ENCODE assay signal across 10 cellular contexts in genomic region chr13:46575843-46576242, GRCh38. TPM values are rescaled to one million over a fixed set of nuclear protein-coding genes. Genes with fewer than 3 reads are reported as not detected.
DNase-seq lines count a peak whose midpoint lies in the region; ATAC-seq, FAIRE-seq and TF ChIP-seq lines count a peak whose summit lies in the region.
"Had no signal": no experiment of that assay in that cellular context is flagged by ENCODE, and none has a peak within 500 bp of the region (broad histone marks: within the 10 kb centered on the region; RNA-seq: fewer than 3 reads in every experiment).

No MANE protein-coding gene starts in this region.

- TF ChIP-seq RAD21 in HepG2 (CRISPR knock-in tag; IDR thresholded peaks at IDR 0.05) = no peak

- H3K4me1 ChIP-seq in right lobe of liver = peaks cover 0 to 10% (median 3%) of the 10 kb centered on the region in 4 donors
- H3K4me1 ChIP-seq in HepG2 (ENCODE audit: insufficient read depth, low read length) = peaks cover 38% of the 10 kb centered on the region
- peaks cover 15 to 47% of the 10 kb centered on the region in 2 donors for H3K4me1 ChIP-seq in left lung

- no peak for TF ChIP-seq CTCF in right lobe of liver (IDR thresholded peaks at IDR 0.05)
- TF ChIP-seq CTCF in HepG2 (CRISPR knock-in tag; IDR thresholded peaks at IDR 0.05) = no peak
- TF ChIP-seq CTCF in left lung (IDR thresholded peaks at IDR 0.05) = no peak

- intact Hi-C loops in right lobe of liver (cut with DNase I) (no loop called here), HepG2 (cut with micrococcal nuclease; ENCODE audit: unreplicated experiment) (no loop called here), left lung (cut with DNase I) (no loop called here)

- peaks cover 65% of the 10 kb centered on the region for H3K79me2 ChIP-seq in HepG2 (ENCODE audit: insufficient read depth, low read length)

- H3K36me3 ChIP-seq in right lobe of liver (no peaks in the 10 kb centered on the region), HepG2 (replicated peaks in 1 of 2; ENCODE audit: control insufficient read depth in 1 of 2, insufficient read depth in 2 of 2, low read length in 2 of 2) (peaks cover 2 to 4% of the 10 kb centered on the region in 2 experiments; a peak in 1 of 5 replicates), left lung (no peaks in the 10 kb centered on the region)

- in situ Hi-C loops in HepG2 (cut with HindIII; ENCODE audit: extremely low pct_ligation_motif_present, low pct_unique_long_range_greater_than_20kb) = no loop called here

- peaks cover 31% of the 10 kb centered on the region for H4K20me1 ChIP-seq in HepG2 (ENCODE audit: insufficient read depth, low read length)

- H3K4me3 ChIP-seq in right lobe of liver (no peak overlapping the region), HepG2 (replicated peaks in 1 of 3; ENCODE audit: insufficient read depth in 1 of 3, low read depth in 2 of 3, low read length in 3 of 3) (no peak overlapping the region), left lung (no peak overlapping the region)

- 13% methylated on average over 4 of the region's 5 CpGs for WGBS in right lobe of liver (ENCODE audit: insufficient coverage, low coverage, low lambda C conversion rate, missing lambda C conversion rate)
- 86% methylated on average over 5 of the region's 5 CpGs for WGBS in HepG2 (ENCODE audit: low lambda C conversion rate)

- H3K27ac ChIP-seq in right lobe of liver (no peak overlapping the region), HepG2 (ENCODE audit: extremely low read length, insufficient read depth, low read length) (no peak overlapping the region), left lung (peak overlapping the region in 1 of 2 donors; percentile 16)

- H3K9ac ChIP-seq in HepG2 (ENCODE audit: insufficient read depth, low read depth, low read length) = no peak overlapping the region

- no peaks in the 10 kb centered on the region for H3K27me3 ChIP-seq in right lobe of liver
- H3K27me3 ChIP-seq in HepG2 (ENCODE audit: control insufficient read depth in 1 of 2, insufficient read depth in 2 of 2, low read length in 2 of 2) = no peaks in the 10 kb centered on the region
- H3K27me3 ChIP-seq in left lung = no peaks in the 10 kb centered on the region

- H2AFZ ChIP-seq in HepG2 (ENCODE audit: low read length) = no peak overlapping the region

- ATAC-seq in right lobe of liver (peak; percentile 51 to 85 (median 66)), HepG2 (no peak), left lung (peak; percentile 40), HG03342 (IDR thresholded peaks at IDR 0.05; ENCODE audit: unreplicated experiment) (no peak), HG03025 (IDR thresholded peaks at IDR 0.05; ENCODE audit: low FRiP score, unreplicated experiment) (no peak)

- BruUV-seq in HepG2 (replicated peaks; lab: Mats Ljungman, UMichigan) = no TSS peak

- TF ChIP-seq EP300 in HepG2 (IDR thresholded peaks at IDR 0.05; ENCODE audit: low read depth in 2 of 2, low read length in 2 of 2) = no peak
- TF ChIP-seq EP300 in HepG2 (CRISPR knock-in tag; IDR thresholded peaks at IDR 0.05; ENCODE audit: borderline replicate concordance) = no peak

- no peak for TF ChIP-seq POLR2A in right lobe of liver (IDR thresholded peaks at IDR 0.05)
- TF ChIP-seq POLR2A in HepG2 (IDR thresholded peaks at IDR 0.05; ENCODE audit: insufficient read depth in 1 of 2, low read depth in 2 of 2, low read length in 2 of 2) = no peak

- DNase-seq in right lobe of liver = no peak
- no peak for DNase-seq in HepG2 (ENCODE audit: low spot score)
- peak; percentile 77 for DNase-seq in cerebellar cortex (ENCODE audit: low spot score)
- no peak for DNase-seq in left lung
- no peak for DNase-seq in NCI-H774 (lab: John Stamatoyannopoulos, UW)
- DNase-seq in stimulated activated CD8-positive, alpha-beta memory T cell treated with anti-CD3 and anti-CD28 coated beads, Interleukin-4, amount 100 ng/mL, for 48 hours = no peak
- DNase-seq: H9, hippocampal formation had no signal

- no peak overlapping the region for H3K4me2 ChIP-seq in HepG2 (ENCODE audit: low read depth, low read length)

- no peak for FAIRE-seq in HepG2 (lab: Jason Lieb, UNC)

- CTCF ChIA-PET in HepG2 (lab: Yijun Ruan, JAX; ENCODE audit: low intra/inter-chr PET ratio, low total read pairs) = no interaction called here

- POLR2A ChIA-PET in HepG2 (lab: Yijun Ruan, JAX) = no interaction called here

- no peaks in the 10 kb centered on the region for H3K9me3 ChIP-seq in right lobe of liver
- no peaks in the 10 kb centered on the region for H3K9me3 ChIP-seq in HepG2 (ENCODE audit: low read length)
- H3K9me3 ChIP-seq in left lung = no peaks in the 10 kb centered on the region

TF ChIP-seq in HepG2, 621 proteins besides CTCF, POLR2A, EP300 and RAD21 (continues in another document):
- no peak for TF ChIP-seq JDP2 (CRISPR knock-in tag; IDR thresholded peaks at IDR 0.05; ENCODE audit: borderline replicate concordance)
- no peak for TF ChIP-seq NR3C1 (CRISPR knock-in tag; IDR thresholded peaks at IDR 0.05)
- no peak for TF ChIP-seq IRX3 (CRISPR knock-in tag; IDR thresholded peaks at IDR 0.05; ENCODE audit: borderline replicate concordance, low read depth)
- TF ChIP-seq POLR2AphosphoS5 (IDR thresholded peaks at IDR 0.05; ENCODE audit: low read depth, low read length) = no peak
- TF ChIP-seq RBFOX2 (IDR thresholded peaks at IDR 0.05; ENCODE audit: low read depth, low read length) = no peak
- no peak for TF ChIP-seq ZSCAN9 (CRISPR knock-in tag; IDR thresholded peaks at IDR 0.05; ENCODE audit: borderline replicate concordance)
- TF ChIP-seq ZFAT (CRISPR knock-in tag; conservative IDR thresholded peaks at IDR 0.05) = no peak
- no peak for TF ChIP-seq SIN3A (IDR thresholded peaks at IDR 0.05; ENCODE audit: borderline replicate concordance, low read depth, low read length)
- no peak for TF ChIP-seq MAFK (conservative IDR thresholded peaks at IDR 0.05 in 1 of 2, IDR thresholded peaks at IDR 0.05 in 1 of 2; ENCODE audit: low read length in 2 of 2)
- no peak for TF ChIP-seq ZNF362 (CRISPR knock-in tag; IDR thresholded peaks at IDR 0.05; ENCODE audit: borderline replicate concordance)
- no peak for TF ChIP-seq IKZF4 (CRISPR knock-in tag; IDR thresholded peaks at IDR 0.05; ENCODE audit: borderline replicate concordance, low read depth, not compliant biosample characterization)

RNA-seq across cellular contexts. Expression of gene LRCH1, which starts 22.9 kb away (rescaled TPM):
- total RNA-seq in right lobe of liver (1 to 10 TPM; 5.4 to 9.6 (median 7.7) TPM), HepG2 (2016; rRNA removed; fragmentation: Illumina TruSeq; extraction: Trizol) (4.1 and 6.6 TPM in 2 replicates), left lung (10 to 100 TPM; 16.1 to 17.7 TPM)
- total RNA-seq in HepG2 (2016; cell fraction: cytosol; rRNA removed; fragmentation: Illumina TruSeq; extraction: Trizol; ENCODE audit: low read depth) = 2.2 and 2.4 TPM in 2 replicates
- total RNA-seq in HepG2 (2016; cell fraction: insoluble cytoplasmic fraction; rRNA removed; fragmentation: Illumina TruSeq; extraction: Trizol) = 4.2 and 6.0 TPM in 2 replicates
- 3.5 and 3.9 TPM in 2 replicates for total RNA-seq in HepG2 (2016; cell fraction: membrane; rRNA removed; fragmentation: Illumina TruSeq; extraction: Trizol)
- total RNA-seq in HepG2 (2016; cell fraction: nucleus; rRNA removed; fragmentation: Illumina TruSeq; extraction: Trizol) = 10.2 and 12.6 TPM in 2 replicates
- polyA plus RNA-seq in HepG2 (2011; rRNA removed) = 9.2 and 12.6 TPM in 2 replicates
- polyA plus RNA-seq in HepG2 (2011; cell fraction: cytosol; rRNA removed) = 4.7 and 5.6 TPM in 2 replicates
- polyA plus RNA-seq in HepG2 (2011; cell fraction: nucleus; rRNA removed) = 9.3 and 10.3 TPM in 2 replicates
- 7.8 and 9.2 TPM in 2 replicates for polyA plus RNA-seq in HepG2 (2012)
- 0.29 and 0.41 TPM in 2 replicates for polyA plus RNA-seq in HepG2 (2016; cell fraction: cytosol; fragmentation: Illumina TruSeq; extraction: Trizol; ENCODE audit: low read depth)
- polyA plus RNA-seq in HepG2 (2016; cell fraction: insoluble cytoplasmic fraction; fragmentation: Illumina TruSeq; extraction: Trizol; ENCODE audit: low read depth) = 6.5 and 7.8 TPM in 2 replicates
- 1.3 and 1.7 TPM in 2 replicates for polyA plus RNA-seq in HepG2 (2016; cell fraction: membrane; fragmentation: Illumina TruSeq; extraction: Trizol; ENCODE audit: low read depth)
- 9.3 TPM in 2 replicates for polyA plus RNA-seq in HepG2 (2016; cell fraction: nucleus; fragmentation: Illumina TruSeq; extraction: Trizol; ENCODE audit: insufficient read depth, low read depth)
- 10.6 and 13.7 TPM in 2 replicates for polyA minus RNA-seq in HepG2 (2011; rRNA and poly(A)+ RNA removed; ENCODE audit: low replicate concordance)
- polyA minus RNA-seq in HepG2 (2011; cell fraction: cytosol; rRNA and poly(A)+ RNA removed) = 8.0 and 9.5 TPM in 2 replicates
- polyA minus RNA-seq in HepG2 (2011; cell fraction: nucleus; rRNA and poly(A)+ RNA removed) = 54.5 and 56.4 TPM in 2 replicates

Comparison
In these comparisons a context has a peak if more than half of its experiments do, and no peak if none do; other contexts are left out.
1. ATAC-seq: peak in right lobe of liver (4 of 4) and left lung (single experiment); none in HepG2 (single experiment), HG03342 (single experiment) and HG03025 (single experiment).